28 cellular contexts compared by ENCODE assay signal in the genomic region with DNA sequence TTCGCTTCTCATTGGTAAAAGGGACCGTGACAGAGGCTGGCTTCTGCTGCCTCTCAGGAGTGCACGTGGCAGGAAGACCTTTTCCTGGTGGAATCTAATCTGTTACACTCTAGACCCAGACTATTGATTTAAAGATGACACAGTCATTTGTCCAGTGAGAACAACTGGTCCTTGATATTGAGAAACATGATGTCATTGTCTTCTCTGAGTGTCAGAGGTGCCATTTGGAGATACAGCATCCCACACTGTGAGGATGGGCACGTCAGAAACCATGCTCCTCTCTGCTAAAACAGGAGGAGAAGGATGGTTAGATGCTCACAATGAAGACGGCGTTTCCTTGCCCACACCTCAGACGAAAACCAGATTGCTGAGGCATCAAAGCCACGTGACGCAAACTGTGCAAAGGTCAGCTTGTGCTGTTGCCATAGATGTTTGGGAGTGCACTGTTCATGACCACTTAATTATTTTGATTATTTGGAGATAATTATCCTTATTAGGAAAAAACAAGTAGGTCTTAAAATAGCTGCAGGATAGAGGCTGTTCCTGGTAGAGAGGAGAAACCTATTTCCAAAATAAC.
"Had no signal": no experiment of that assay in that cellular context is flagged by ENCODE, and none has a peak within 500 bp of the region (broad histone marks: within the 10 kb centered on the region; RNA-seq: fewer than 3 reads in every experiment).

No MANE protein-coding gene starts in this region.

- H3K27me3 ChIP-seq: brain microvascular endothelial cell, left lung, neutrophil, pancreas, testis, transverse colon, vagina had no signal

- H3K27ac ChIP-seq: brain microvascular endothelial cell, coronary artery, dorsolateral prefrontal cortex, heart right ventricle, left lung, lower lobe of right lung, neutrophil, pancreas, transverse colon, vagina had no signal

- H3K4me3 ChIP-seq: coronary artery, dorsolateral prefrontal cortex, heart right ventricle, left lung, lower lobe of right lung, pancreas, prostate gland, testis, transverse colon, vagina had no signal

- H3K4me1 ChIP-seq: heart right ventricle, left lung, lower lobe of right lung, pancreas, prostate gland, testis, transverse colon, vagina had no signal

- H3K9me3 ChIP-seq: heart right ventricle, lower lobe of right lung, neutrophil, pancreas, prostate gland, testis, transverse colon, vagina had no signal

- FAIRE-seq: astrocyte, pancreas had no signal

- H3K36me3 ChIP-seq: brain microvascular endothelial cell, heart right ventricle, left lung, lower lobe of right lung, neutrophil, pancreas, prostate gland, transverse colon, vagina had no signal

- ATAC-seq: heart right ventricle, left lung, lower lobe of right lung, pancreas, T-cell had no signal

- DNase-seq: activated CD4-positive, alpha-beta memory T cell treated with anti-CD3 and anti-CD28 coated beads for 36 hours; activated CD4-positive, alpha-beta T cell treated with anti-CD3 and anti-CD28 coated beads for 48 hours; activated CD8-positive, alpha-beta memory T cell treated with anti-CD3 and anti-CD28 coated beads, Interleukin-2, amount 50 U/mL, for 48 hours; activated gamma-delta T cell treated with Interleukin-2 at 50 U/mL for 16 hours; activated naive CD4-positive, alpha-beta T cell treated with anti-CD3 and anti-CD28 coated beads, Interleukin-2, amount 50 U/mL, for 16 hours; activated T-cell treated with anti-CD3 and anti-CD28 coated beads, Interleukin-2, amount 50 U/mL, for 24 hours; amniotic stem cell; brain microvascular endothelial cell; dorsolateral prefrontal cortex; effector memory CD4-positive, alpha-beta T cell; foreskin fibroblast; heart right ventricle; left lung; lower lobe of right lung; mesenchymal stem cell; pancreas; retina; stimulated activated CD4-positive, alpha-beta T cell treated with anti-CD3 and anti-CD28 coated beads, Interleukin-15, amount 100 ng/mL, for 24 hours; stimulated activated CD4-positive, alpha-beta T cell treated with anti-CD3 and anti-CD28 coated beads, Interleukin-2, amount 100 ng/mL, for 24 hours; stimulated activated naive CD4-positive, alpha-beta T cell; T-cell; testis; transverse colon had no signal
